In the genomic region with DNA sequence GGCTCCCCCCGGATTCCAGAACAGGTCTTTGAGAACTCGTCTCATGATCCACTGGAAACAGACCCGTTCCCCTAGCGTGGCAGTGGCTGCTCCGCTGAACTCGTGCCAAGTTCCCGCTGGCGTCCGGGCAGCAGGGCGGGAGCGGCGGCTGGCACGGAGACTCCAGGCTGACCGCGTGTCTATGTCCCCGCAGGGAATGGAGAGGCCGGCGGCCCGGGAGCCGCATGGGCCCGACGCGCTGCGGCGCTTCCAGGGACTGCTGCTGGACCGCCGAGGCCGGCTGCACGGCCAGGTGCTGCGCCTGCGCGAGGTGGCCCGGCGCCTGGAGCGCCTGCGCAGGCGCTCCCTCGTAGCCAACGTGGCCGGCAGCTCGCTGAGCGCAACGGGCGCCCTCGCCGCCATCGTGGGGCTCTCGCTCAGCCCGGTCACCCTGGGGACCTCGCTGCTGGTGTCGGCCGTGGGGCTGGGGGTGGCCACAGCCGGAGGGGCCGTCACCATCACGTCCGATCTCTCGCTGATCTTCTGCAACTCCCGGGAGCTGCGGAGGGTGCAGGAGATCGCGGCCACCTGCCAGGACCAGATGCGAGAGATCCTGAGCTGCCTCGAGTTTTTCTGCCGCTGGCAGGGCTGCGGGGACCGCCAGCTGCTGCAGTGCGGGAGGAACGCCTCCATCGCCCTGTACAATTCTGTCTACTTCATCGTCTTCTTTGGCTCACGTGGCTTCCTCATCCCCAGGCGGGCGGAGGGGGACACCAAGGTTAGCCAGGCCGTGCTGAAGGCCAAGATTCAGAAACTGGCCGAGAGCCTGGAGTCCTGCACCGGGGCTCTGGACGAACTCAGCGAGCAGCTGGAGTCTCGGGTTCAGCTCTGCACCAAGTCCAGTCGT, we compare ENCODE assay signal across 1 cellular context.
TF ChIP-seq lines count a peak whose summit lies in the region.

No MANE protein-coding gene starts in this region.

TF ChIP-seq in WTC11, 78 proteins besides CTCF, POLR2A, EP300 and RAD21 (continued from another document and continues in another):
- TF ChIP-seq, protein P1, sequence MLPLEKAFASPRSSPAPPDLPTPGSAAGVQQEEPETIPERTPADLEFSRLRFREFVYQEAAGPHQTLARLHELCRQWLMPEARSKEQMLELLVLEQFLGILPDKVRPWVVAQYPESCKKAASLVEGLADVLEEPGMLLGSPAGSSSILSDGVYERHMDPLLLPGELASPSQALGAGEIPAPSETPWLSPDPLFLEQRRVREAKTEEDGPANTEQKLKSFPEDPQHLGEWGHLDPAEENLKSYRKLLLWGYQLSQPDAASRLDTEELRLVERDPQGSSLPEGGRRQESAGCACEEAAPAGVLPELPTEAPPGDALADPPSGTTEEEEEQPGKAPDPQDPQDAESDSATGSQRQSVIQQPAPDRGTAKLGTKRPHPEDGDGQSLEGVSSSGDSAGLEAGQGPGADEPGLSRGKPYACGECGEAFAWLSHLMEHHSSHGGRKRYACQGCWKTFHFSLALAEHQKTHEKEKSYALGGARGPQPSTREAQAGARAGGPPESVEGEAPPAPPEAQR (CRISPR knock-in tag; IDR thresholded peaks at IDR 0.05): no peak
- TF ChIP-seq, protein P2, sequence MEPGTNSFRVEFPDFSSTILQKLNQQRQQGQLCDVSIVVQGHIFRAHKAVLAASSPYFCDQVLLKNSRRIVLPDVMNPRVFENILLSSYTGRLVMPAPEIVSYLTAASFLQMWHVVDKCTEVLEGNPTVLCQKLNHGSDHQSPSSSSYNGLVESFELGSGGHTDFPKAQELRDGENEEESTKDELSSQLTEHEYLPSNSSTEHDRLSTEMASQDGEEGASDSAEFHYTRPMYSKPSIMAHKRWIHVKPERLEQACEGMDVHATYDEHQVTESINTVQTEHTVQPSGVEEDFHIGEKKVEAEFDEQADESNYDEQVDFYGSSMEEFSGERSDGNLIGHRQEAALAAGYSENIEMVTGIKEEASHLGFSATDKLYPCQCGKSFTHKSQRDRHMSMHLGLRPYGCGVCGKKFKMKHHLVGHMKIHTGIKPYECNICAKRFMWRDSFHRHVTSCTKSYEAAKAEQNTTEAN (CRISPR knock-in tag; IDR thresholded peaks at IDR 0.05): peak; percentile 86
- TF ChIP-seq NFATC4 (CRISPR knock-in tag; IDR thresholded peaks at IDR 0.05): no peak
- no peak for TF ChIP-seq JAZF1 (CRISPR knock-in tag; IDR thresholded peaks at IDR 0.05)
- peak; percentile 84; the same call in 1 of the 2 replicates for TF ChIP-seq ARID4B (CRISPR knock-in tag; IDR thresholded peaks at IDR 0.05; ENCODE audit: borderline replicate concordance)
- no peak for TF ChIP-seq ZNF423 (CRISPR knock-in tag; IDR thresholded peaks at IDR 0.05)
- TF ChIP-seq ESRRA (CRISPR knock-in tag; IDR thresholded peaks at IDR 0.05; ENCODE audit: borderline replicate concordance): peak; percentile 92
- TF ChIP-seq ZNF532 (CRISPR knock-in tag; IDR thresholded peaks at IDR 0.05; ENCODE audit: borderline replicate concordance): 0 out of 2 replicates have a peak, but pooled peaks have one; percentile 23
- TF ChIP-seq RELA (CRISPR knock-in tag; IDR thresholded peaks at IDR 0.05; ENCODE audit: borderline replicate concordance): peak; percentile 91
- TF ChIP-seq HMGXB4 (CRISPR knock-in tag; IDR thresholded peaks at IDR 0.05): peak; percentile 93
- TF ChIP-seq ATF3 (CRISPR knock-in tag; conservative IDR thresholded peaks at IDR 0.05): peak; percentile 50; the same call in 1 of the 2 replicates
- TF ChIP-seq ZNF263 (CRISPR knock-in tag; IDR thresholded peaks at IDR 0.05; ENCODE audit: low read depth): peak; percentile 79
- TF ChIP-seq KAT7 (CRISPR knock-in tag; IDR thresholded peaks at IDR 0.05; ENCODE audit: borderline replicate concordance): peak; percentile 98
- TF ChIP-seq, protein P3, sequence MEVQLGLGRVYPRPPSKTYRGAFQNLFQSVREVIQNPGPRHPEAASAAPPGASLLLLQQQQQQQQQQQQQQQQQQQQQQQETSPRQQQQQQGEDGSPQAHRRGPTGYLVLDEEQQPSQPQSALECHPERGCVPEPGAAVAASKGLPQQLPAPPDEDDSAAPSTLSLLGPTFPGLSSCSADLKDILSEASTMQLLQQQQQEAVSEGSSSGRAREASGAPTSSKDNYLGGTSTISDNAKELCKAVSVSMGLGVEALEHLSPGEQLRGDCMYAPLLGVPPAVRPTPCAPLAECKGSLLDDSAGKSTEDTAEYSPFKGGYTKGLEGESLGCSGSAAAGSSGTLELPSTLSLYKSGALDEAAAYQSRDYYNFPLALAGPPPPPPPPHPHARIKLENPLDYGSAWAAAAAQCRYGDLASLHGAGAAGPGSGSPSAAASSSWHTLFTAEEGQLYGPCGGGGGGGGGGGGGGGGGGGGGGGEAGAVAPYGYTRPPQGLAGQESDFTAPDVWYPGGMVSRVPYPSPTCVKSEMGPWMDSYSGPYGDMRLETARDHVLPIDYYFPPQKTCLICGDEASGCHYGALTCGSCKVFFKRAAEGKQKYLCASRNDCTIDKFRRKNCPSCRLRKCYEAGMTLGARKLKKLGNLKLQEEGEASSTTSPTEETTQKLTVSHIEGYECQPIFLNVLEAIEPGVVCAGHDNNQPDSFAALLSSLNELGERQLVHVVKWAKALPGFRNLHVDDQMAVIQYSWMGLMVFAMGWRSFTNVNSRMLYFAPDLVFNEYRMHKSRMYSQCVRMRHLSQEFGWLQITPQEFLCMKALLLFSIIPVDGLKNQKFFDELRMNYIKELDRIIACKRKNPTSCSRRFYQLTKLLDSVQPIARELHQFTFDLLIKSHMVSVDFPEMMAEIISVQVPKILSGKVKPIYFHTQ (CRISPR knock-in tag; IDR thresholded peaks at IDR 0.05): no peak
- TF ChIP-seq NFE2L1 (CRISPR knock-in tag; IDR thresholded peaks at IDR 0.05): peak; percentile 76; the same call in 1 of the 2 replicates
- 0 out of 2 replicates have a peak, but pooled peaks have one; percentile 35 for TF ChIP-seq NR1H2 (CRISPR knock-in tag; IDR thresholded peaks at IDR 0.05)
- TF ChIP-seq ZNF232 (CRISPR knock-in tag; IDR thresholded peaks at IDR 0.05): peak; percentile 94
- peak; percentile 57; the same call in 1 of the 2 replicates for TF ChIP-seq CREM (CRISPR knock-in tag; IDR thresholded peaks at IDR 0.05)
- peak; percentile 40 for TF ChIP-seq NFYB (CRISPR knock-in tag; conservative IDR thresholded peaks at IDR 0.05; ENCODE audit: low read depth)
- TF ChIP-seq ZNF121 (CRISPR knock-in tag; IDR thresholded peaks at IDR 0.05): no peak; the same call in 1 of the 2 replicates
- peak; percentile 82; the same call in 1 of the 2 replicates for TF ChIP-seq MYBL2 (CRISPR knock-in tag; IDR thresholded peaks at IDR 0.05)
- peak; percentile 79; the same call in 1 of the 2 replicates for TF ChIP-seq FOXK1 (CRISPR knock-in tag; IDR thresholded peaks at IDR 0.05)
- 0 out of 2 replicates have a peak, but pooled peaks have one; percentile 60 for TF ChIP-seq CREB1 (CRISPR knock-in tag; IDR thresholded peaks at IDR 0.05)
- TF ChIP-seq AFF4 (CRISPR knock-in tag; IDR thresholded peaks at IDR 0.05; ENCODE audit: borderline replicate concordance): peak; percentile 73; the same call in 1 of the 2 replicates
